Comparison of ENCODE assay signal across 15 cellular contexts in genomic region chr18:8799593-8799992, GRCh38.
DNase-seq lines count a peak whose midpoint lies in the region; ATAC-seq and TF ChIP-seq lines count a peak whose summit lies in the region.
"Had no signal": no experiment of that assay in that cellular context is flagged by ENCODE, and none has a peak within 500 bp of the region (broad histone marks: within the 10 kb centered on the region; RNA-seq: fewer than 3 reads in every experiment).

No MANE protein-coding gene starts in this region.

- BruUV-seq in MCF 10A (replicated peaks; lab: Mats Ljungman, UMichigan) (no TSS peak), mammary epithelial cell (replicated peaks; lab: Mats Ljungman, UMichigan) (no TSS peak)

- H3K4me2 ChIP-seq in mammary epithelial cell (ENCODE audit: insufficient read depth, low read depth, low read length) (no peak overlapping the region), neural progenitor cell (no peak overlapping the region)

- no peak for TF ChIP-seq CTCF in MCF 10A (IDR thresholded peaks at IDR 0.05; ENCODE audit: unreplicated experiment)
- TF ChIP-seq CTCF in mammary epithelial cell (conservative IDR thresholded peaks at IDR 0.05 in 1 of 2, IDR thresholded peaks at IDR 0.05 in 1 of 2; ENCODE audit: extremely low read depth in 1 of 2, insufficient read depth in 1 of 2, low read depth in 1 of 2, low read length in 2 of 2), result no peak
- TF ChIP-seq CTCF in colonic mucosa (IDR thresholded peaks at IDR 0.05), result no peak
- no peak for TF ChIP-seq CTCF in neural progenitor cell (IDR thresholded peaks at IDR 0.05)

- H3K9me3 Mint-ChIP-seq in MCF 10A (ENCODE audit: unreplicated experiment) (no peaks in the 10 kb centered on the region), neural progenitor cell (no peaks in the 10 kb centered on the region)

- no peaks in the 10 kb centered on the region for H3K27me3 ChIP-seq in mammary epithelial cell (ENCODE audit: insufficient read depth, low read length)
- no peaks in the 10 kb centered on the region for H3K27me3 ChIP-seq in colonic mucosa
- H3K27me3 ChIP-seq in neural progenitor cell, result no peaks in the 10 kb centered on the region
- H3K27me3 ChIP-seq: tibial nerve had no signal

- H4K20me1 ChIP-seq in mammary epithelial cell (ENCODE audit: insufficient read depth, low read length) (no peaks in the 10 kb centered on the region), neural progenitor cell (ENCODE audit: low read depth) (no peaks in the 10 kb centered on the region)

- H3K9me3 ChIP-seq in mammary epithelial cell (replicated peaks; ENCODE audit: insufficient read depth, low read length) (no peaks in the 10 kb centered on the region), colonic mucosa (no peaks in the 10 kb centered on the region), neural progenitor cell (ENCODE audit: low read depth) (no peaks in the 10 kb centered on the region)
- H3K9me3 ChIP-seq: tibial nerve had no signal

- peaks cover 6% of the 10 kb centered on the region for H3K36me3 Mint-ChIP-seq in MCF 10A (ENCODE audit: insufficient read depth, unreplicated experiment)
- peaks cover 2% of the 10 kb centered on the region for H3K36me3 Mint-ChIP-seq in neural progenitor cell

- CTCF ChIA-PET in MCF 10A (lab: Yijun Ruan, JAX), result interaction anchor here (0.6 to 3.2 kb wide), 7 partner anchors 11 to 269 kb away, joined by 3 to 21 read pairs (median 4); no protein-coding TSS in a partner anchor
- CTCF ChIA-PET in mammary epithelial cell (lab: Charles Lee; ENCODE audit: low non-redundant PET), result no interaction called here

- H3K4me3 ChIP-seq in mammary epithelial cell (replicated peaks in 1 of 3; ENCODE audit: insufficient read depth in 1 of 3, low read depth in 2 of 3, low read length in 3 of 3) (no peak overlapping the region), colonic mucosa (no peak overlapping the region), neural progenitor cell (no peak overlapping the region)
- H3K4me3 ChIP-seq: tibial nerve had no signal

- H3K27ac ChIP-seq in mammary epithelial cell (ENCODE audit: insufficient read depth, low read depth, low read length) (no peak overlapping the region), colonic mucosa (peak overlapping the region; percentile 3), neural progenitor cell (peak overlapping the region; percentile 51)
- H3K27ac ChIP-seq: tibial nerve had no signal

- no peak for DNase-seq in MCF 10A (ENCODE audit: unreplicated experiment)
- DNase-seq in mammary epithelial cell, result no peak
- no peak for DNase-seq in colonic mucosa
- DNase-seq in neural progenitor cell (ENCODE audit: low spot score), result no peak
- DNase-seq in NK-92 treated with Interleukin-12 subunit alpha and Interleukin-12 subunit beta, amount 100 ng/mL, for 24 hours (lab: John Stamatoyannopoulos, UW), result no peak
- no peak for DNase-seq in COLO829 (ENCODE audit: low spot score)
- no peak for DNase-seq in NCI-H748 (lab: John Stamatoyannopoulos, UW; ENCODE audit: unreplicated experiment)
- DNase-seq: activated naive CD4-positive, alpha-beta T cell treated with Interleukin-2 at 50 U/mL for 16 hours; foreskin melanocyte; GDM1; KBM-7; NCI-H226; OCI-M1 had no signal

- peaks cover 47% of the 10 kb centered on the region for H3K4me1 ChIP-seq in mammary epithelial cell (ENCODE audit: insufficient read depth, low read length)
- H3K4me1 ChIP-seq in colonic mucosa, result peaks cover 18% of the 10 kb centered on the region
- H3K4me1 ChIP-seq in neural progenitor cell, result peaks cover 31% of the 10 kb centered on the region
- H3K4me1 ChIP-seq: tibial nerve had no signal

- intact Hi-C loops in MCF 10A (cut with micrococcal nuclease), result no loop called here
- intact Hi-C loops in mammary epithelial cell (cut with micrococcal nuclease), result no loop called here
- intact Hi-C loops in colonic mucosa (cut with DNase I), result loop anchor here (5.0 kb wide), 1 partner anchor 92 kb away; the partner anchor contains the start of gene MTCL1

- peaks cover 33% of the 10 kb centered on the region for H3K4me1 Mint-ChIP-seq in MCF 10A (ENCODE audit: insufficient read depth, unreplicated experiment)
- peaks cover 70% of the 10 kb centered on the region for H3K4me1 Mint-ChIP-seq in neural progenitor cell

- POLR2A ChIA-PET in MCF 10A (lab: Yijun Ruan, JAX), result interaction anchor here (0.6 to 3.5 kb wide), 6 partner anchors 11 to 114 kb away, joined by 3 to 15 read pairs (median 8); no protein-coding TSS in a partner anchor

- no peak for ATAC-seq in GM19023 (IDR thresholded peaks at IDR 0.05; ENCODE audit: unreplicated experiment)

- no peak overlapping the region for H2AFZ ChIP-seq in mammary epithelial cell (ENCODE audit: low read depth, low read length)
- H2AFZ ChIP-seq in neural progenitor cell (replicated peaks), result no peak overlapping the region

- peaks cover 22% of the 10 kb centered on the region for H3K36me3 ChIP-seq in mammary epithelial cell (ENCODE audit: insufficient read depth, low read length)
- no peaks in the 10 kb centered on the region for H3K36me3 ChIP-seq in colonic mucosa
- H3K36me3 ChIP-seq in neural progenitor cell, result no peaks in the 10 kb centered on the region

- 90% methylated on average over 13 of the region's 13 CpGs for WGBS in mammary epithelial cell (ENCODE audit: low coverage, missing lambda C conversion rate)

- H3K27ac Mint-ChIP-seq in MCF 10A (ENCODE audit: low read depth, unreplicated experiment) (peak overlapping the region; percentile 83), neural progenitor cell (no peak overlapping the region)

- H3K4me3 Mint-ChIP-seq in MCF 10A (ENCODE audit: unreplicated experiment) (no peak overlapping the region), neural progenitor cell (no peak overlapping the region)

- H3F3A ChIP-seq in neural progenitor cell (ENCODE audit: low read depth), result peaks cover 22% of the 10 kb centered on the region

- in situ Hi-C loops in mammary epithelial cell (cut with MboI; ENCODE audit: low sequenced_read_pairs in 2 of 2), result no loop called here

- dilution Hi-C loops in mammary epithelial cell (cut with HindIII; ENCODE audit: low sequenced_read_pairs), result no loop called here

- H3K79me2 ChIP-seq in mammary epithelial cell (ENCODE audit: insufficient read depth, low read length) (no peaks in the 10 kb centered on the region), neural progenitor cell (ENCODE audit: low read depth) (no peaks in the 10 kb centered on the region)

- H3K27me3 Mint-ChIP-seq in MCF 10A (ENCODE audit: insufficient read depth, unreplicated experiment) (no peaks in the 10 kb centered on the region), neural progenitor cell (ENCODE audit: insufficient read depth, low read depth) (peaks cover 2% of the 10 kb centered on the region)

- H3K9ac ChIP-seq in mammary epithelial cell (ENCODE audit: insufficient read depth, low read length) (no peak overlapping the region), colonic mucosa (ENCODE audit: low read depth in 2 of 2, low read length in 2 of 2) (no peak overlapping the region), neural progenitor cell (no peak overlapping the region)
